In the genomic region with DNA sequence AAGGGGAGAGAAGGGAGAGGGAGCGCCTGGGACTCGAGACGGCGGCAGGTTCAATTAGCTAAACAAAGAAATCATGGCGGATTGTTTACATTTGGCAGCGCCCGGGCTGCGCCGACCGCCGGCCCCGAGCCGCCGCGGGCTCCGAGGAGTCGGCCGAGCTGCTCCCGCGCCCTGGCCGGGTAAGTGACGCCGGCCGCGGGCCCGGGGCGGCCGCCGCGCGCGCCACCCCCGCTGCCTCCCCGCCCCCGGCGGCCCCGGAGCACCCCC, we compare ENCODE assay signal across 8 cellular contexts.
DNase-seq lines count a peak whose midpoint lies in the region; ATAC-seq and TF ChIP-seq lines count a peak whose summit lies in the region.

No MANE protein-coding gene starts in this region.

- no peak overlapping the region for H3K4ac ChIP-seq in neuronal stem cell (ENCODE audit: low read length)

- H3K9ac ChIP-seq in neuronal stem cell (ENCODE audit: low read depth, low read length, poor library complexity), result no peak overlapping the region

- H3K27ac Mint-ChIP-seq in Caco-2 (ENCODE audit: unreplicated experiment), result no peak overlapping the region
- H3K27ac Mint-ChIP-seq in GM23338, result peak overlapping the region; percentile 99
- no peak overlapping the region for H3K27ac Mint-ChIP-seq in dendritic cell treated with granulocyte-macrophage colony-stimulating factor and Interleukin-4, amounts not matched to agents 40 ng/mL and 50 ng/mL, for 4 days

- no TSS peak for BruUV-seq in Caco-2 (replicated peaks; lab: Mats Ljungman, UMichigan)

- no CpG with 5 or more reads among the region's 37 CpGs for WGBS in neuronal stem cell (ENCODE audit: extremely low coverage in 2 of 2, insufficient read length in 2 of 2, insufficient replicate concordance in 1 of 2), 2 donors

- H3K27me3 ChIP-seq in Caco-2 (replicated peaks; ENCODE audit: control insufficient read depth, insufficient read depth, low read length), result no peaks in the 10 kb centered on the region
- no peaks in the 10 kb centered on the region for H3K27me3 ChIP-seq in GM23338 (ENCODE audit: insufficient read depth)
- H3K27me3 ChIP-seq in neuronal stem cell (ENCODE audit: control insufficient read depth in 3 of 3, insufficient read depth in 3 of 3, low read depth in 1 of 3, low read length in 3 of 3), result peaks cover 0 to 3% (median 0%) of the 10 kb centered on the region in 3 experiments

- no peak overlapping the region for H2BK120ac ChIP-seq in neuronal stem cell (ENCODE audit: low read depth, low read length)

- H3K36me3 ChIP-seq in Caco-2 (ENCODE audit: control insufficient read depth, insufficient read depth, low read length), result no peaks in the 10 kb centered on the region
- no peaks in the 10 kb centered on the region for H3K36me3 ChIP-seq in GM23338 (ENCODE audit: insufficient read depth)
- no peaks in the 10 kb centered on the region for H3K36me3 ChIP-seq in neuronal stem cell (replicated peaks in 1 of 2; ENCODE audit: control insufficient read depth in 2 of 2, insufficient read depth in 2 of 2, low read length in 2 of 2)

- H4K91ac ChIP-seq in neuronal stem cell (ENCODE audit: low read depth, low read length, poor library complexity), result no peak overlapping the region

- H2AFZ ChIP-seq in GM23338 (no peak overlapping the region), neuronal stem cell (ENCODE audit: low read length) (peak overlapping the region; percentile 93)

- H3K4me3 ChIP-seq in Caco-2 (ENCODE audit: low read depth, low read length) (peak overlapping the region; percentile 37), GM23338 (peak overlapping the region; percentile 82), neuronal stem cell (ENCODE audit: low read length in 2 of 2) (peak overlapping the region; percentile 76 to 84)

- H3K4me1 Mint-ChIP-seq in Caco-2 (ENCODE audit: low read depth, unreplicated experiment), result no peaks in the 10 kb centered on the region
- peaks cover 29% of the 10 kb centered on the region for H3K4me1 Mint-ChIP-seq in GM23338
- peaks cover 11% of the 10 kb centered on the region for H3K4me1 Mint-ChIP-seq in dendritic cell treated with granulocyte-macrophage colony-stimulating factor and Interleukin-4, amounts not matched to agents 40 ng/mL and 50 ng/mL, for 4 days (ENCODE audit: low read depth)

- H3K36me3 Mint-ChIP-seq in Caco-2 (ENCODE audit: insufficient read depth, unreplicated experiment), result no peaks in the 10 kb centered on the region
- H3K36me3 Mint-ChIP-seq in GM23338 (ENCODE audit: low read depth), result peaks cover 7% of the 10 kb centered on the region; the same call in 2 of the 3 replicates
- H3K36me3 Mint-ChIP-seq in dendritic cell treated with granulocyte-macrophage colony-stimulating factor and Interleukin-4, amounts not matched to agents 40 ng/mL and 50 ng/mL, for 4 days (ENCODE audit: low read depth), result no peaks in the 10 kb centered on the region

- H2BK12ac ChIP-seq in neuronal stem cell (ENCODE audit: low read length), result no peak overlapping the region

- TF ChIP-seq CTCF in Caco-2 (IDR thresholded peaks at IDR 0.05; ENCODE audit: insufficient read depth in 1 of 2, low read depth in 1 of 2, low read length in 1 of 2, severe bottlenecking in 1 of 2, unreplicated experiment in 1 of 2) (no peak), GM23338 (conservative IDR thresholded peaks at IDR 0.05; ENCODE audit: low read depth in 2 of 2) (no peak)

- H3K4me3 Mint-ChIP-seq in Caco-2 (ENCODE audit: unreplicated experiment) (peak overlapping the region; percentile 70), GM23338 (peak overlapping the region; percentile 93)
- peak overlapping the region; percentile 67 for H3K4me3 Mint-ChIP-seq in dendritic cell treated with granulocyte-macrophage colony-stimulating factor and Interleukin-4, amounts not matched to agents 40 ng/mL and 50 ng/mL, for 4 days

- no peaks in the 10 kb centered on the region for H3K9me2 ChIP-seq in GM23338 (ENCODE audit: insufficient read depth)

- peak in 1 of 2 experiments; percentile 28 for DNase-seq in Caco-2
- peak; percentile 87 for DNase-seq in GM23338 (ENCODE audit: low spot score)
- peak; percentile 66 for DNase-seq in NCI-H510A (lab: John Stamatoyannopoulos, UW)
- DNase-seq in neuronal stem cell (ENCODE audit: low spot score), result peak; percentile 57
- no peak for DNase-seq in A172 (ENCODE audit: low spot score)
- DNase-seq in NK-92 (lab: John Stamatoyannopoulos, UW; ENCODE audit: unreplicated experiment), result no peak
- DNase-seq in KG1 (lab: John Stamatoyannopoulos, UW), result no peak

- peak overlapping the region; percentile 100 for H3K27ac ChIP-seq in GM23338 (ENCODE audit: low read depth)
- peak overlapping the region; percentile 93 for H3K27ac ChIP-seq in neuronal stem cell (replicated peaks; ENCODE audit: low read length)

- CTCF ChIA-PET in Caco-2 (lab: Charles Lee), result no interaction called here

- H2BK15ac ChIP-seq in neuronal stem cell (ENCODE audit: low read length), result no peak overlapping the region

- H3K79me2 ChIP-seq in GM23338 (replicated peaks; ENCODE audit: insufficient read depth), result peaks cover 6% of the 10 kb centered on the region

- H3K9me3 ChIP-seq in Caco-2 (no peaks in the 10 kb centered on the region), neuronal stem cell (replicated peaks in 1 of 2; ENCODE audit: control insufficient read depth in 2 of 2, insufficient read depth in 1 of 2, low read depth in 1 of 2, low read length in 2 of 2) (no peaks in the 10 kb centered on the region)

- intact Hi-C loops in Caco-2 (cut with micrococcal nuclease; ENCODE audit: unreplicated experiment), result no loop called here
- intact Hi-C loops in dendritic cell treated with granulocyte-macrophage colony-stimulating factor and Interleukin-4, amounts not matched to agents 40 ng/mL and 50 ng/mL, for 4 days (cut with micrococcal nuclease), result no loop called here

- H2BK5ac ChIP-seq in neuronal stem cell (ENCODE audit: low read length), result peak overlapping the region; percentile 17

- POLR2A ChIA-PET in Caco-2 (lab: Charles Lee), result no interaction called here

- H3K27me3 Mint-ChIP-seq in Caco-2 (ENCODE audit: insufficient read depth, unreplicated experiment) (peaks cover 14% of the 10 kb centered on the region), GM23338 (ENCODE audit: insufficient read depth, low read depth, poor library complexity) (peaks cover 11% of the 10 kb centered on the region)
- peaks cover 22% of the 10 kb centered on the region for H3K27me3 Mint-ChIP-seq in dendritic cell treated with granulocyte-macrophage colony-stimulating factor and Interleukin-4, amounts not matched to agents 40 ng/mL and 50 ng/mL, for 4 days

- no peak overlapping the region for H4K8ac ChIP-seq in neuronal stem cell (ENCODE audit: low read depth, low read length)

- H3K9me3 Mint-ChIP-seq in Caco-2 (ENCODE audit: unreplicated experiment) (no peaks in the 10 kb centered on the region), GM23338 (no peaks in the 10 kb centered on the region)
- H3K9me3 Mint-ChIP-seq in dendritic cell treated with granulocyte-macrophage colony-stimulating factor and Interleukin-4, amounts not matched to agents 40 ng/mL and 50 ng/mL, for 4 days, result no peaks in the 10 kb centered on the region

- no peaks in the 10 kb centered on the region for H3K79me1 ChIP-seq in neuronal stem cell (ENCODE audit: low read depth, low read length)

- H3K14ac ChIP-seq in neuronal stem cell (ENCODE audit: low read length), result no peak overlapping the region

- H3K18ac ChIP-seq in neuronal stem cell (ENCODE audit: low read length), result peak overlapping the region; percentile 91

- H4K20me1 ChIP-seq in GM23338 (replicated peaks; ENCODE audit: insufficient read depth), result no peaks in the 10 kb centered on the region

- peak; percentile 55 for ATAC-seq in GM23338

- 0 out of 2 replicates have a peak, but pooled peaks cover 3% of the 10 kb centered on the region for H3F3A ChIP-seq in GM23338 (replicated peaks; ENCODE audit: low read depth)

- no peaks in the 10 kb centered on the region for H3K4me1 ChIP-seq in Caco-2
- H3K4me1 ChIP-seq in GM23338 (ENCODE audit: insufficient read depth), result peaks cover 19% of the 10 kb centered on the region
- H3K4me1 ChIP-seq in neuronal stem cell (ENCODE audit: control insufficient read depth in 2 of 2, insufficient read depth in 1 of 2, low read depth in 1 of 2, low read length in 2 of 2), result peaks cover 4 to 11% of the 10 kb centered on the region in 2 donors

- no peak overlapping the region for H3K23ac ChIP-seq in neuronal stem cell (ENCODE audit: low read depth, low read length, poor library complexity)

- no peak overlapping the region for H2AK5ac ChIP-seq in neuronal stem cell (ENCODE audit: low read depth, low read length)

- H3K4me2 ChIP-seq in GM23338 (peak overlapping the region; percentile 82), neuronal stem cell (ENCODE audit: insufficient read depth, low read length, poor library complexity, severe bottlenecking) (peak overlapping the region; percentile 78)

TF ChIP-seq in GM23338, 12 proteins besides CTCF, POLR2A, EP300 and RAD21 (continues in another document):
- TF ChIP-seq, protein P1, sequence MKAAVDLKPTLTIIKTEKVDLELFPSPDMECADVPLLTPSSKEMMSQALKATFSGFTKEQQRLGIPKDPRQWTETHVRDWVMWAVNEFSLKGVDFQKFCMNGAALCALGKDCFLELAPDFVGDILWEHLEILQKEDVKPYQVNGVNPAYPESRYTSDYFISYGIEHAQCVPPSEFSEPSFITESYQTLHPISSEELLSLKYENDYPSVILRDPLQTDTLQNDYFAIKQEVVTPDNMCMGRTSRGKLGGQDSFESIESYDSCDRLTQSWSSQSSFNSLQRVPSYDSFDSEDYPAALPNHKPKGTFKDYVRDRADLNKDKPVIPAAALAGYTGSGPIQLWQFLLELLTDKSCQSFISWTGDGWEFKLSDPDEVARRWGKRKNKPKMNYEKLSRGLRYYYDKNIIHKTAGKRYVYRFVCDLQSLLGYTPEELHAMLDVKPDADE (IDR thresholded peaks at IDR 0.05), result no peak
- TF ChIP-seq NANOG (IDR thresholded peaks at IDR 0.05; ENCODE audit: borderline replicate concordance) (no peak), ZNF331 (CRISPR knock-in tag; IDR thresholded peaks at IDR 0.05; ENCODE audit: low read depth) (0 out of 2 replicates have a peak, but pooled peaks have one; percentile 4)

Comparison
In these comparisons a context has a peak if more than half of its experiments do, and no peak if none do; other contexts are left out.
1. DNase-seq: peak in GM23338 (single experiment), NCI-H510A (single experiment) and neuronal stem cell (single experiment); none in A172 (single experiment), NK-92 (single experiment) and KG1 (single experiment).
2. Peak in every context shown above with its lines, with median percentiles within 50 percentile points of each other: H3K4me3 ChIP-seq and H3K4me3 Mint-ChIP-seq.